ENCODE assay signal across 8 cellular contexts in genomic region chrX:47658301-47658683, GRCh38. TPM values are rescaled to one million over a fixed set of nuclear protein-coding genes. Genes with fewer than 3 reads are reported as not detected.
DNase-seq lines count a peak whose midpoint lies in the region; ATAC-seq and TF ChIP-seq lines count a peak whose summit lies in the region.

No MANE protein-coding gene starts in this region.

- 33 to 50% (median 40%) methylated on average over 13 of the region's 13 CpGs for WGBS in ovary, 3 donors

- H3K36me3 Mint-ChIP-seq in CD8-positive, alpha-beta memory T cell, result peaks cover 0 to 36% (median 3%) of the 10 kb centered on the region in 3 donors

- no peaks in the 10 kb centered on the region for H3K27me3 ChIP-seq in CD8-positive, alpha-beta memory T cell (ENCODE audit: insufficient read depth, low read length, poor library complexity, severe bottlenecking)
- H3K27me3 ChIP-seq in Panc1 (ENCODE audit: control insufficient read depth, insufficient read depth, low read length), result no peaks in the 10 kb centered on the region
- no peaks in the 10 kb centered on the region for H3K27me3 ChIP-seq in ovary

- TF ChIP-seq EP300 in ovary (IDR thresholded peaks at IDR 0.05), result no peak

- no peak for TF ChIP-seq POLR2A in ovary (IDR thresholded peaks at IDR 0.05)

- intact Hi-C loops in Panc1 (cut with micrococcal nuclease; ENCODE audit: unreplicated experiment) (no loop called here), ovary (cut with DNase I) (loop anchor here in 1 of 4 donors (2.0 kb wide), 1 partner anchor 423 kb away; no protein-coding TSS in a partner anchor)

- no peak for DNase-seq in CD8-positive, alpha-beta memory T cell
- DNase-seq in Panc1 (ENCODE audit: low read depth, low spot score) (no peak), epithelial cell of prostate (ENCODE audit: low read depth, low spot score) (no peak), ovary (no peak), ecto neural progenitor cell (ENCODE audit: low spot score) (no peak), epidermal melanocyte (ENCODE audit: insufficient read length, low spot score) (no peak)
- no peak for DNase-seq in activated CD8-positive, alpha-beta memory T cell treated with anti-CD3 and anti-CD28 coated beads, Interleukin-2, amount 50 U/mL, for 4 hours

- TF ChIP-seq CTCF in Panc1 (IDR thresholded peaks at IDR 0.05) (no peak), ovary (IDR thresholded peaks at IDR 0.05) (no peak)

- no TSS peak for BruUV-seq in Panc1 (replicated peaks; lab: Mats Ljungman, UMichigan)

- H3K4me1 Mint-ChIP-seq in CD8-positive, alpha-beta memory T cell, result peaks cover 11 to 28% (median 28%) of the 10 kb centered on the region in 3 donors

- H3K27ac Mint-ChIP-seq in CD8-positive, alpha-beta memory T cell, result peak overlapping the region; percentile 97 to 100 (median 99)

- H3K27me3 Mint-ChIP-seq in CD8-positive, alpha-beta memory T cell, result peaks cover 0 to 1% of the 10 kb centered on the region in 2 donors

- H3K4me3 ChIP-seq in CD8-positive, alpha-beta memory T cell (ENCODE audit: low read length), result peak overlapping the region; percentile 86
- peak overlapping the region; percentile 65 to 66 for H3K4me3 ChIP-seq in Panc1 (ENCODE audit: low read depth in 2 of 2, low read length in 2 of 2)
- peak overlapping the region; percentile 60 for H3K4me3 ChIP-seq in ovary

- peak overlapping the region; percentile 85 to 94 (median 92) for H3K4me3 Mint-ChIP-seq in CD8-positive, alpha-beta memory T cell

- peaks cover 16% of the 10 kb centered on the region for H3K4me1 ChIP-seq in CD8-positive, alpha-beta memory T cell (ENCODE audit: insufficient read depth, low read length)
- H3K4me1 ChIP-seq in Panc1 (ENCODE audit: control insufficient read depth, insufficient read depth, low read length) (peaks cover 3% of the 10 kb centered on the region; the same call in 1 of the 2 replicates), ovary (ENCODE audit: insufficient read depth) (peaks cover 2% of the 10 kb centered on the region)

- ATAC-seq in Panc1 (no peak), GM21528 (IDR thresholded peaks at IDR 0.05; ENCODE audit: low FRiP score, unreplicated experiment) (no peak)

- CTCF ChIA-PET in CD8-positive, alpha-beta memory T cell (lab: Charles Lee), result no interaction called here
- CTCF ChIA-PET in Panc1 (lab: Charles Lee), result no interaction called here

- POLR2A ChIA-PET in CD8-positive, alpha-beta memory T cell (lab: Charles Lee), result no interaction called here
- POLR2A ChIA-PET in Panc1 (lab: Charles Lee), result no interaction called here

- in situ Hi-C loops in Panc1 (cut with HindIII; ENCODE audit: low pct_unique_long_range_greater_than_20kb, low sequenced_read_pairs), result no loop called here

- peaks cover 31% of the 10 kb centered on the region for H3K36me3 ChIP-seq in CD8-positive, alpha-beta memory T cell (ENCODE audit: insufficient read depth, low read length)
- H3K36me3 ChIP-seq in Panc1 (ENCODE audit: control insufficient read depth, insufficient read depth, low read length) (peaks cover 5% of the 10 kb centered on the region; the same call in 1 of the 2 replicates), ovary (no peaks in the 10 kb centered on the region)

- H3K27ac ChIP-seq in CD8-positive, alpha-beta memory T cell (ENCODE audit: low read depth, low read length), result peak overlapping the region; percentile 98
- H3K27ac ChIP-seq in Panc1 (ENCODE audit: low read length) (peak overlapping the region; percentile 95), epithelial cell of prostate (peak overlapping the region; percentile 91), ovary (peak overlapping the region; percentile 88 to 96)

- no peaks in the 10 kb centered on the region for H3K9me3 ChIP-seq in CD8-positive, alpha-beta memory T cell (ENCODE audit: low read length)
- no peaks in the 10 kb centered on the region for H3K9me3 ChIP-seq in Panc1 (ENCODE audit: control insufficient read depth, insufficient read depth, low read depth, low read length)
- H3K9me3 ChIP-seq in ovary, result no peaks in the 10 kb centered on the region

- peaks cover 0 to 1% (median 0%) of the 10 kb centered on the region in 5 donors for H3K9me3 Mint-ChIP-seq in CD8-positive, alpha-beta memory T cell

RNA-seq across cellular contexts. Expression of gene UXT, which starts 0.7 kb away (rescaled TPM):
- total RNA-seq in CD8-positive, alpha-beta memory T cell, result 100 to 1,000 TPM; 159 to 168 TPM
- polyA plus RNA-seq in CD8-positive, alpha-beta memory T cell, result 286 TPM
- total RNA-seq in Panc1 (2021; ENCODE audit: unreplicated experiment) (129 TPM), ovary (100 to 1,000 TPM; 114 to 235 (median 151) TPM)
- 138 TPM for polyA plus RNA-seq in Panc1 (2012; ENCODE audit: insufficient read length)
- 100 to 1,000 TPM; 209 to 213 TPM for polyA plus RNA-seq in ovary

RNA-seq across cellular contexts. Expression of gene ELK1, which starts 7.9 kb away (rescaled TPM):
- total RNA-seq in CD8-positive, alpha-beta memory T cell, result 10 to 100 TPM; 60.8 to 62.3 TPM
- 21.9 TPM for polyA plus RNA-seq in CD8-positive, alpha-beta memory T cell
- total RNA-seq in Panc1 (2021; ENCODE audit: unreplicated experiment), result 64.6 TPM
- polyA plus RNA-seq in Panc1 (2012; ENCODE audit: insufficient read length), result 48.1 TPM
- 100 to 1,000 TPM in 1 of 7 donors, 10 to 100 TPM in 6; 29.7 to 139 (median 73.0) TPM for total RNA-seq in ovary
- polyA plus RNA-seq in ovary, result 10 to 100 TPM; 69.1 to 79.5 TPM

RNA-seq across cellular contexts. Expression of gene CFP, which starts 28.6 kb away (rescaled TPM):
- 1 to 10 TPM; 1.8 to 2.3 TPM for total RNA-seq in CD8-positive, alpha-beta memory T cell
- polyA plus RNA-seq in CD8-positive, alpha-beta memory T cell, result 1.4 TPM
- 0.59 TPM for total RNA-seq in Panc1 (2021; ENCODE audit: unreplicated experiment)
- 0.94 TPM for polyA plus RNA-seq in Panc1 (2012; ENCODE audit: insufficient read length)
- total RNA-seq in ovary, result 1 to 10 TPM in 6 of 7 donors, under 1 TPM in 1; 0.72 to 3.2 (median 1.5) TPM
- 1 to 10 TPM; 1.6 to 1.7 TPM for polyA plus RNA-seq in ovary

RNA-seq across cellular contexts. Expression of gene SYN1, which starts 38.6 kb away (rescaled TPM):
- total RNA-seq in CD8-positive, alpha-beta memory T cell, result under 1 TPM; 0.35 to 0.60 TPM
- polyA plus RNA-seq in CD8-positive, alpha-beta memory T cell, result 0.94 TPM
- total RNA-seq in Panc1 (2021; ENCODE audit: unreplicated experiment) (1.0 TPM), ovary (10 to 100 TPM in 1 of 7 donors, 1 to 10 TPM in 5, under 1 TPM in 1; 0.69 to 10.2 (median 2.4) TPM)
- polyA plus RNA-seq in Panc1 (2012; ENCODE audit: insufficient read length), result 1.4 TPM
- 10 to 100 TPM in 1 of 2 donors, 1 to 10 TPM in 1; 1.9 to 12.6 TPM for polyA plus RNA-seq in ovary
